In genomic region chr2:147330925-147331324, GRCh38 we compare ENCODE assay signal across 23 cellular contexts.
DNase-seq lines count a peak whose midpoint lies in the region; ATAC-seq, FAIRE-seq and TF ChIP-seq lines count a peak whose summit lies in the region.
"Had no signal": no experiment of that assay in that cellular context is flagged by ENCODE, and none has a peak within 500 bp of the region (broad histone marks: within the 10 kb centered on the region; RNA-seq: fewer than 3 reads in every experiment).

No MANE protein-coding gene starts in this region.

- H3K9me3 ChIP-seq in HepG2 (ENCODE audit: low read length) (no peaks in the 10 kb centered on the region), right lobe of liver (no peaks in the 10 kb centered on the region)
- H3K9me3 ChIP-seq: A549; BLaER1 treated with 17β-estradiol and CSF1 and Interleukin-3, amounts not matched to agents 10 nM and 100 nM had no signal

- TF ChIP-seq EP300 in HepG2 (IDR thresholded peaks at IDR 0.05; ENCODE audit: low read depth in 2 of 2, low read length in 2 of 2) (no peak), HepG2 (CRISPR knock-in tag; IDR thresholded peaks at IDR 0.05; ENCODE audit: borderline replicate concordance) (no peak)

- no peak for ATAC-seq in activated naive CD4-positive, alpha-beta T cell treated with anti-CD3 and anti-CD28 coated beads, Interleukin-2, amount 50 U/mL, for 72 hours
- ATAC-seq in HepG2 (no peak), right lobe of liver (no peak), GM21381 (IDR thresholded peaks at IDR 0.05; ENCODE audit: unreplicated experiment) (no peak)
- ATAC-seq in activated T-helper 17 cell treated with anti-CD3 and anti-CD28 coated beads, Interleukin-2, amount 50 U/mL, for 72 hours (replicated peaks) = no peak
- ATAC-seq in stimulated activated memory B cell treated with anti-CD40 and anti-IgM and Interleukin-4, amounts not matched to agents 10 μg/mL and 1 μg/mL and 100 μg/mL, for 72 hours = peak; percentile 41
- ATAC-seq: A549; CD8-positive, alpha-beta T cell had no signal

- TF ChIP-seq POLR2A in HepG2 (IDR thresholded peaks at IDR 0.05; ENCODE audit: insufficient read depth in 1 of 2, low read depth in 2 of 2, low read length in 2 of 2) (no peak), right lobe of liver (IDR thresholded peaks at IDR 0.05) (no peak)

- no peak for TF ChIP-seq RAD21 in HepG2 (CRISPR knock-in tag; IDR thresholded peaks at IDR 0.05)

- intact Hi-C loops in activated naive CD4-positive, alpha-beta T cell treated with anti-CD3 and anti-CD28 coated beads for 36 hours (cut with micrococcal nuclease) = no loop called here
- intact Hi-C loops in HepG2 (cut with micrococcal nuclease; ENCODE audit: unreplicated experiment) (no loop called here), right lobe of liver (cut with DNase I) (no loop called here)

- peaks cover 17% of the 10 kb centered on the region for H3K4me1 Mint-ChIP-seq in activated naive CD4-positive, alpha-beta T cell treated with anti-CD3 and anti-CD28 coated beads for 36 hours (ENCODE audit: low read depth)
- H3K4me1 Mint-ChIP-seq in activated T-helper 17 cell treated with anti-CD3 and anti-CD28 coated beads, Interleukin-2, amount 50 U/mL, for 72 hours = peaks cover 23% of the 10 kb centered on the region
- no peaks in the 10 kb centered on the region for H3K4me1 Mint-ChIP-seq in stimulated activated memory B cell treated with anti-CD40 and anti-IgM and Interleukin-4, amounts not matched to agents 10 μg/mL and 1 μg/mL and 100 μg/mL, for 72 hours

- no peaks in the 10 kb centered on the region for H3K27me3 Mint-ChIP-seq in activated naive CD4-positive, alpha-beta T cell treated with anti-CD3 and anti-CD28 coated beads for 36 hours (ENCODE audit: low read depth)
- no peaks in the 10 kb centered on the region for H3K27me3 Mint-ChIP-seq in activated T-helper 17 cell treated with anti-CD3 and anti-CD28 coated beads, Interleukin-2, amount 50 U/mL, for 72 hours
- no peaks in the 10 kb centered on the region for H3K27me3 Mint-ChIP-seq in stimulated activated memory B cell treated with anti-CD40 and anti-IgM and Interleukin-4, amounts not matched to agents 10 μg/mL and 1 μg/mL and 100 μg/mL, for 72 hours
- H3K27me3 Mint-ChIP-seq: B cell had no signal

- H3K27ac ChIP-seq in HepG2 (ENCODE audit: extremely low read length, insufficient read depth, low read length) (no peak overlapping the region), right lobe of liver (no peak overlapping the region)
- H3K27ac ChIP-seq: A549; BLaER1 treated with 17β-estradiol and CSF1 and Interleukin-3, amounts not matched to agents 10 nM and 100 nM; C4-2B had no signal

- TF ChIP-seq CTCF in HepG2 (CRISPR knock-in tag; IDR thresholded peaks at IDR 0.05) = no peak
- no peak for TF ChIP-seq CTCF in right lobe of liver (IDR thresholded peaks at IDR 0.05)

- 26% methylated on average over 4 of the region's 4 CpGs for WGBS in HepG2 (ENCODE audit: low lambda C conversion rate)
- WGBS in right lobe of liver (ENCODE audit: insufficient coverage, low coverage, low lambda C conversion rate, missing lambda C conversion rate) = 75% methylated on average over 4 of the region's 4 CpGs

- CTCF ChIA-PET in activated naive CD4-positive, alpha-beta T cell treated with anti-CD3 and anti-CD28 coated beads for 36 hours (lab: Charles Lee) = interaction anchor here (0.8 to 1.8 kb wide), 7 partner anchors 9 to 582 kb away, joined by 3 to 9 read pairs (median 3); no protein-coding TSS in a partner anchor
- CTCF ChIA-PET in HepG2 (lab: Yijun Ruan, JAX; ENCODE audit: low intra/inter-chr PET ratio, low total read pairs) = no interaction called here

- no peak overlapping the region for H3K4me3 Mint-ChIP-seq in activated naive CD4-positive, alpha-beta T cell treated with anti-CD3 and anti-CD28 coated beads for 36 hours
- H3K4me3 Mint-ChIP-seq in activated T-helper 17 cell treated with anti-CD3 and anti-CD28 coated beads, Interleukin-2, amount 50 U/mL, for 72 hours = no peak overlapping the region
- no peak overlapping the region for H3K4me3 Mint-ChIP-seq in stimulated activated memory B cell treated with anti-CD40 and anti-IgM and Interleukin-4, amounts not matched to agents 10 μg/mL and 1 μg/mL and 100 μg/mL, for 72 hours
- H3K4me3 Mint-ChIP-seq: B cell; CD4-positive, alpha-beta T cell; CD8-positive, alpha-beta T cell had no signal

- no peak overlapping the region for H3K9ac ChIP-seq in HepG2 (ENCODE audit: insufficient read depth, low read depth, low read length)
- H3K9ac ChIP-seq: BLaER1 treated with 17β-estradiol and CSF1 and Interleukin-3, amounts not matched to agents 10 nM and 100 nM had no signal

- POLR2A ChIA-PET in HepG2 (lab: Yijun Ruan, JAX) = no interaction called here

- no peaks in the 10 kb centered on the region for H4K20me1 ChIP-seq in HepG2 (ENCODE audit: insufficient read depth, low read length)
- H4K20me1 ChIP-seq: BLaER1 treated with 17β-estradiol and CSF1 and Interleukin-3, amounts not matched to agents 10 nM and 100 nM had no signal

- H3K4me3 ChIP-seq in HepG2 (replicated peaks in 1 of 3; ENCODE audit: insufficient read depth in 1 of 3, low read depth in 2 of 3, low read length in 3 of 3) = no peak overlapping the region
- no peak overlapping the region for H3K4me3 ChIP-seq in right lobe of liver
- H3K4me3 ChIP-seq: A549; BLaER1 treated with 17β-estradiol and CSF1 and Interleukin-3, amounts not matched to agents 10 nM and 100 nM had no signal

- peaks cover 2% of the 10 kb centered on the region for H3K9me3 Mint-ChIP-seq in activated naive CD4-positive, alpha-beta T cell treated with anti-CD3 and anti-CD28 coated beads for 36 hours
- peaks cover 0 to 8% of the 10 kb centered on the region in 2 donors for H3K9me3 Mint-ChIP-seq in activated naive CD4-positive, alpha-beta T cell treated with anti-CD3 and anti-CD28 coated beads, Interleukin-2, amount 50 U/mL, for 72 hours
- peaks cover 3% of the 10 kb centered on the region for H3K9me3 Mint-ChIP-seq in activated T-helper 17 cell treated with anti-CD3 and anti-CD28 coated beads, Interleukin-2, amount 50 U/mL, for 72 hours
- no peaks in the 10 kb centered on the region for H3K9me3 Mint-ChIP-seq in stimulated activated memory B cell treated with anti-CD40 and anti-IgM and Interleukin-4, amounts not matched to agents 10 μg/mL and 1 μg/mL and 100 μg/mL, for 72 hours
- H3K9me3 Mint-ChIP-seq: CD4-positive, alpha-beta T cell had no signal

- H3K27me3 ChIP-seq in HepG2 (ENCODE audit: control insufficient read depth in 1 of 2, insufficient read depth in 2 of 2, low read length in 2 of 2) (no peaks in the 10 kb centered on the region), right lobe of liver (no peaks in the 10 kb centered on the region)
- H3K27me3 ChIP-seq: BLaER1 treated with 17β-estradiol and CSF1 and Interleukin-3, amounts not matched to agents 10 nM and 100 nM had no signal

- no peak overlapping the region for H3K4me2 ChIP-seq in HepG2 (ENCODE audit: low read depth, low read length)
- H3K4me2 ChIP-seq: A549; BLaER1 treated with 17β-estradiol and CSF1 and Interleukin-3, amounts not matched to agents 10 nM and 100 nM had no signal

- H3K36me3 ChIP-seq in HepG2 (replicated peaks in 1 of 2; ENCODE audit: control insufficient read depth in 1 of 2, insufficient read depth in 2 of 2, low read length in 2 of 2) (no peaks in the 10 kb centered on the region), right lobe of liver (no peaks in the 10 kb centered on the region)
- H3K36me3 ChIP-seq: BLaER1 treated with 17β-estradiol and CSF1 and Interleukin-3, amounts not matched to agents 10 nM and 100 nM had no signal

- H3K36me3 Mint-ChIP-seq in activated naive CD4-positive, alpha-beta T cell treated with anti-CD3 and anti-CD28 coated beads for 36 hours (ENCODE audit: low read depth) = no peaks in the 10 kb centered on the region
- H3K36me3 Mint-ChIP-seq in activated naive CD4-positive, alpha-beta T cell treated with anti-CD3 and anti-CD28 coated beads, Interleukin-2, amount 50 U/mL, for 72 hours = peaks cover 0 to 10% of the 10 kb centered on the region in 2 donors
- no peaks in the 10 kb centered on the region for H3K36me3 Mint-ChIP-seq in activated T-helper 17 cell treated with anti-CD3 and anti-CD28 coated beads, Interleukin-2, amount 50 U/mL, for 72 hours (ENCODE audit: low read depth)
- no peaks in the 10 kb centered on the region for H3K36me3 Mint-ChIP-seq in stimulated activated memory B cell treated with anti-CD40 and anti-IgM and Interleukin-4, amounts not matched to agents 10 μg/mL and 1 μg/mL and 100 μg/mL, for 72 hours
- H3K36me3 Mint-ChIP-seq: CD8-positive, alpha-beta T cell had no signal

- in situ Hi-C loops in HepG2 (cut with HindIII; ENCODE audit: extremely low pct_ligation_motif_present, low pct_unique_long_range_greater_than_20kb) = no loop called here

- H3K4me1 ChIP-seq in HepG2 (ENCODE audit: insufficient read depth, low read length) = no peaks in the 10 kb centered on the region
- no peaks in the 10 kb centered on the region for H3K4me1 ChIP-seq in right lobe of liver
- H3K4me1 ChIP-seq: A549, Caco-2 had no signal

- H3K79me2 ChIP-seq in HepG2 (ENCODE audit: insufficient read depth, low read length) = no peaks in the 10 kb centered on the region

- no peak for FAIRE-seq in HepG2 (lab: Jason Lieb, UNC)
- FAIRE-seq: A549, D721Med, G401.6, GM12891, GM19239 had no signal

- BruUV-seq in HepG2 (replicated peaks; lab: Mats Ljungman, UMichigan) = no TSS peak

- no peak for DNase-seq in activated naive CD4-positive, alpha-beta T cell treated with anti-CD3 and anti-CD28 coated beads for 36 hours
- no peak for DNase-seq in activated naive CD4-positive, alpha-beta T cell treated with anti-CD3 and anti-CD28 coated beads, Interleukin-2, amount 50 U/mL, for 72 hours (ENCODE audit: low spot score in 2 of 2)
- DNase-seq in HepG2 (ENCODE audit: low spot score) = no peak
- DNase-seq in right lobe of liver = no peak
- no peak for DNase-seq in 8988T
- DNase-seq: AML-193; Caco-2; Calu3; CD4-positive, alpha-beta T cell; CD8-positive, alpha-beta T cell; DMS79 treated with DMSO at 0.1 percent for 48 hours; GF-D8 had no signal

- H2AFZ ChIP-seq in HepG2 (ENCODE audit: low read length) = no peak overlapping the region

- H3K27ac Mint-ChIP-seq in activated naive CD4-positive, alpha-beta T cell treated with anti-CD3 and anti-CD28 coated beads for 36 hours = peak overlapping the region; percentile 41
- peak overlapping the region in 1 of 2 donors; percentile 61 for H3K27ac Mint-ChIP-seq in activated naive CD4-positive, alpha-beta T cell treated with anti-CD3 and anti-CD28 coated beads, Interleukin-2, amount 50 U/mL, for 72 hours
- H3K27ac Mint-ChIP-seq in activated T-helper 17 cell treated with anti-CD3 and anti-CD28 coated beads, Interleukin-2, amount 50 U/mL, for 72 hours = peak overlapping the region; percentile 56
- no peak overlapping the region for H3K27ac Mint-ChIP-seq in stimulated activated memory B cell treated with anti-CD40 and anti-IgM and Interleukin-4, amounts not matched to agents 10 μg/mL and 1 μg/mL and 100 μg/mL, for 72 hours
- H3K27ac Mint-ChIP-seq: B cell; CD4-positive, alpha-beta T cell; CD8-positive, alpha-beta T cell had no signal

TF ChIP-seq in HepG2, 621 proteins besides CTCF, POLR2A, EP300 and RAD21 (continues in another document):
- peak; percentile 81 for TF ChIP-seq HNRNPK (IDR thresholded peaks at IDR 0.05; ENCODE audit: low read depth, low read length, poor library complexity, severe bottlenecking)
